1 cellular context compared by ENCODE assay signal in genomic region chr1:11806307-11806936, GRCh38.
A peak's percentile ranks its signal among the peaks of the same experiment; 100 is the strongest.
TF ChIP-seq lines count a peak whose summit lies in the region.

No MANE protein-coding gene starts in this region.

TF ChIP-seq in K562, 482 proteins besides CTCF, POLR2A, EP300 and RAD21 (continued from another document and continues in another):
- TF ChIP-seq E2F8 (IDR thresholded peaks at IDR 0.05; ENCODE audit: low read depth, partially characterized antibody) (no peak), RREB1 (CRISPR knock-in tag; IDR thresholded peaks at IDR 0.05) (0 out of 2 replicates have a peak, but pooled peaks have one; percentile 84), NKRF (IDR thresholded peaks at IDR 0.05; ENCODE audit: borderline replicate concordance) (no peak), TRIM28 (IDR thresholded peaks at IDR 0.05) (no peak), HSF4 (CRISPR knock-in tag; IDR thresholded peaks at IDR 0.05; ENCODE audit: borderline replicate concordance) (peak; percentile 69; the same call in 1 of the 2 replicates), BRF1 (IDR thresholded peaks at IDR 0.05; ENCODE audit: borderline replicate concordance, extremely low read depth, insufficient read length) (no peak), HNRNPLL (IDR thresholded peaks at IDR 0.05; ENCODE audit: low read depth, low read length, poor library complexity, severe bottlenecking) (no peak), ZKSCAN8 (CRISPR knock-in tag; IDR thresholded peaks at IDR 0.05) (no peak), ZNF212 (CRISPR knock-in tag; IDR thresholded peaks at IDR 0.05) (no peak), FOXK1 (CRISPR knock-in tag; IDR thresholded peaks at IDR 0.05; ENCODE audit: borderline replicate concordance) (no peak), UBTF (IDR thresholded peaks at IDR 0.05; ENCODE audit: borderline replicate concordance in 1 of 2, low read depth in 2 of 2, low read length in 2 of 2) (0 out of 4 replicates have a peak, but pooled peaks of 1 of the 2 experiments have one; percentile 19), KAT7 (CRISPR knock-in tag; IDR thresholded peaks at IDR 0.05; ENCODE audit: borderline replicate concordance) (0 out of 2 replicates have a peak, but pooled peaks have one; percentile 16), ZFP1 (CRISPR knock-in tag; IDR thresholded peaks at IDR 0.05) (no peak), PTRF (tag; IDR thresholded peaks at IDR 0.05) (no peak), FOXP4 (CRISPR knock-in tag; IDR thresholded peaks at IDR 0.05; ENCODE audit: borderline replicate concordance) (no peak), ZBED1 (IDR thresholded peaks at IDR 0.05) (no peak), ILF3 (IDR thresholded peaks at IDR 0.05; ENCODE audit: borderline replicate concordance) (no peak), CEBPZ (IDR thresholded peaks at IDR 0.05; ENCODE audit: borderline replicate concordance, low read depth, low read length) (no peak), ADNP (tag; IDR thresholded peaks at IDR 0.05) (no peak), MNT (conservative IDR thresholded peaks at IDR 0.05) (no peak), POLR3G (IDR thresholded peaks at IDR 0.05; ENCODE audit: extremely low read depth, insufficient read length, insufficient replicate concordance) (no peak), ZNF561 (CRISPR knock-in tag; conservative IDR thresholded peaks at IDR 0.05) (no peak), TAF15 (IDR thresholded peaks at IDR 0.05; ENCODE audit: low read depth, low read length) (no peak), ZNF3 (CRISPR knock-in tag; IDR thresholded peaks at IDR 0.05) (no peak), NFYB (IDR thresholded peaks at IDR 0.05; ENCODE audit: extremely low read depth, insufficient read length) (no peak), GTF2E2 (tag; IDR thresholded peaks at IDR 0.05) (no peak), ZNF699 (CRISPR knock-in tag; IDR thresholded peaks at IDR 0.05; ENCODE audit: insufficient replicate concordance) (no peak), MEF2D (tag; conservative IDR thresholded peaks at IDR 0.05; ENCODE audit: low read depth) (no peak), CHCHD3 (CRISPR knock-in tag; IDR thresholded peaks at IDR 0.05) (no peak), RNF219 (CRISPR knock-in tag; IDR thresholded peaks at IDR 0.05) (0 out of 2 replicates have a peak, but pooled peaks have one; percentile 11), RFX1 (IDR thresholded peaks at IDR 0.05) (no peak)
